8 cellular contexts compared by ENCODE assay signal in the genomic region with DNA sequence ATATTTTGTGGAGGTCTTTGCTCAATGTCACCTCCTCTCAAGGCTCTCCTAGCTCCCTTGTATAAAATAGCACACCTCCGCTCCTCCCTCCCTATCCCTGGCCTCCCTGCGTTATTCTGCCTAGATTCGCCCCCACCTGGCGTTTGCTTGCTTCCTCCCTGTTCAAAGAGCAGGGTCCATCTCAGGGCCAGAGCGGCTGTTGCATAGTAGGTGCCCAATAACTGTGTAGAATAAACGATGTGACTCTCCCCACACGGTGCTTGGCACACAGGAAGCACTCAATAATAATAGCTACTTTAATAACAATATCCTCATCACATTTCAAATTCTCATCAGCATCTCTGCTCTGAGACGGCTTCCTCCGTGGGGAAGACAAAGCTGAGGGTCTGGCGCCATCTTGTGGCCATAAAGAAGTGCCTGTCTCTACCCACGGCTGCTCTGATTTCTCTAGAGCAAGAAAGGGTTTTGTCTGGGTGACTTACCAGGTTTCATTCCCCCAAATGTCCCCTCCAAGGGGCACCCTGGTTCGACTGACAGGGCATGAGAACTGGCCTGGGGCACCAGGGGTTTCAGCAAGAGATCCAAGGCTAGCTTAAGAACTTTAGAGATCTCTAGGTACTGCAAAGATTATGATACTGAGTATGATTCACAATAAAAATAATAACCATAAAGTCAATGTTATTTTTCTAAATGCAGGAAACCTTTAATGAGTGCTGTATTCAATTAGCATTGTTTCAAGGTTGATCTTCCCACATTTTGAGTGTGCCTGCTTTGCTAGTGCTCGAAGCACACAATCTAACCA. TPM values are rescaled to one million over a fixed set of nuclear protein-coding genes. Genes with fewer than 3 reads are reported as not detected.
DNase-seq lines count a peak whose midpoint lies in the region; ATAC-seq and TF ChIP-seq lines count a peak whose summit lies in the region.

No MANE protein-coding gene starts in this region.

- H3K27ac ChIP-seq in coronary artery (no peak overlapping the region), right lobe of liver (no peak overlapping the region)

- no peaks in the 10 kb centered on the region for H3K9me3 ChIP-seq in right lobe of liver

- DNase-seq in AML-193 (lab: John Stamatoyannopoulos, UW) (peak; percentile 63 to 73), H7 (peak; percentile 87), NCI-H526 (lab: John Stamatoyannopoulos, UW) (peak; percentile 48 to 85), coronary artery (ENCODE audit: low spot score) (no peak), right lobe of liver (peak in 2 of 3 donors; percentile 66 to 76)
- DNase-seq in activated CD4-positive, alpha-beta T cell treated with anti-CD3 and anti-CD28 coated beads, Interleukin-2, amount 10 ng/mL, durations not matched to agents 24 days and 14 days = peak; percentile 93
- peak; percentile 41 to 60 (median 49) for DNase-seq in stimulated activated CD4-positive, alpha-beta T cell treated with anti-CD3 and anti-CD28 coated beads, TNF-alpha, amount 100 ng/mL, for 4 hours (ENCODE audit: low read depth in 3 of 3)

- 24% methylated on average over 13 of the region's 13 CpGs for WGBS in right lobe of liver (ENCODE audit: insufficient coverage, low coverage, low lambda C conversion rate, missing lambda C conversion rate)

- peak; percentile 58 to 81 (median 69) for ATAC-seq in right lobe of liver
- no peak for ATAC-seq in HG03571 (IDR thresholded peaks at IDR 0.05; ENCODE audit: unreplicated experiment)

- TF ChIP-seq CTCF in coronary artery (IDR thresholded peaks at IDR 0.05) = peak; percentile 82
- peak; percentile 90 to 96 (median 94) for TF ChIP-seq CTCF in right lobe of liver (IDR thresholded peaks at IDR 0.05)

- H3K36me3 Mint-ChIP-seq in activated CD4-positive, alpha-beta T cell treated with anti-CD3 and anti-CD28 coated beads, Interleukin-2, amount 10 ng/mL, durations not matched to agents 24 days and 14 days (ENCODE audit: low read depth) = no peaks in the 10 kb centered on the region

- H3K4me1 Mint-ChIP-seq in activated CD4-positive, alpha-beta T cell treated with anti-CD3 and anti-CD28 coated beads, Interleukin-2, amount 10 ng/mL, durations not matched to agents 24 days and 14 days = peaks cover 38% of the 10 kb centered on the region

- TF ChIP-seq POLR2A in right lobe of liver (IDR thresholded peaks at IDR 0.05) = no peak

- H3K27me3 ChIP-seq in H7 (ENCODE audit: control insufficient read depth, insufficient read depth, low read length) = no peaks in the 10 kb centered on the region
- no peaks in the 10 kb centered on the region for H3K27me3 ChIP-seq in right lobe of liver

- no peak overlapping the region for H3K27ac Mint-ChIP-seq in activated CD4-positive, alpha-beta T cell treated with anti-CD3 and anti-CD28 coated beads, Interleukin-2, amount 10 ng/mL, durations not matched to agents 24 days and 14 days

- peaks cover 0 to 7% (median 0%) of the 10 kb centered on the region in 4 donors for H3K4me1 ChIP-seq in right lobe of liver

- H3K36me3 ChIP-seq in H7 (replicated peaks; ENCODE audit: control insufficient read depth, insufficient read depth, low read length) (peaks cover 6% of the 10 kb centered on the region), right lobe of liver (no peaks in the 10 kb centered on the region)

- H3K9me3 Mint-ChIP-seq in activated CD4-positive, alpha-beta T cell treated with anti-CD3 and anti-CD28 coated beads, Interleukin-2, amount 10 ng/mL, durations not matched to agents 24 days and 14 days = no peaks in the 10 kb centered on the region

- H3K27me3 Mint-ChIP-seq in activated CD4-positive, alpha-beta T cell treated with anti-CD3 and anti-CD28 coated beads, Interleukin-2, amount 10 ng/mL, durations not matched to agents 24 days and 14 days = peaks cover 32% of the 10 kb centered on the region

- H3K4me3 ChIP-seq in H7 (ENCODE audit: insufficient read depth, low read depth, low read length) = no peak overlapping the region
- H3K4me3 ChIP-seq in coronary artery = no peak overlapping the region
- no peak overlapping the region for H3K4me3 ChIP-seq in right lobe of liver

- intact Hi-C loops in activated CD4-positive, alpha-beta T cell treated with anti-CD3 and anti-CD28 coated beads, Interleukin-2, amount 10 ng/mL, durations not matched to agents 24 days and 14 days (cut with micrococcal nuclease) = loop anchor here (1.0 to 10.0 kb wide), 5 partner anchors 63 to 459 kb away; a partner anchor contains a TSS
- intact Hi-C loops in right lobe of liver (cut with DNase I) = loop anchor here in 1 of 2 donors (5.0 kb wide), 1 partner anchor 143 kb away; no protein-coding TSS in a partner anchor

- H3K4me3 Mint-ChIP-seq in activated CD4-positive, alpha-beta T cell treated with anti-CD3 and anti-CD28 coated beads, Interleukin-2, amount 10 ng/mL, durations not matched to agents 24 days and 14 days = no peak overlapping the region

RNA-seq across cellular contexts. Expression of a gene that starts 16.1 kb away (rescaled TPM):
- total RNA-seq in H7 (2014; rRNA removed; shearing (Covaris generic)) = 127 and 136 TPM in 2 replicates
- 20.1 and 20.3 TPM in 2 replicates for total RNA-seq in activated CD4-positive, alpha-beta T cell treated with anti-CD3 and anti-CD28 coated beads, Interleukin-2, amount 10 ng/mL, durations not matched to agents 24 days and 14 days
- total RNA-seq in right lobe of liver = 10 to 100 TPM; 18.8 to 56.5 (median 23.8) TPM

RNA-seq across cellular contexts. Expression of a gene that starts 52.9 kb away (rescaled TPM):
- 4.5 and 5.1 TPM in 2 replicates for total RNA-seq in H7 (2014; rRNA removed; shearing (Covaris generic))
- not detected in 2 replicates for total RNA-seq in activated CD4-positive, alpha-beta T cell treated with anti-CD3 and anti-CD28 coated beads, Interleukin-2, amount 10 ng/mL, durations not matched to agents 24 days and 14 days
- under 1 TPM; 0.25 to 0.68 (median 0.32) TPM for total RNA-seq in right lobe of liver
